13 cellular contexts compared by ENCODE assay signal in genomic region chr9:120937596-120937995, GRCh38. TPM values are rescaled to one million over a fixed set of nuclear protein-coding genes. Genes with fewer than 3 reads are reported as not detected.
A peak's percentile ranks its signal among the peaks of the same experiment; 100 is the strongest.
DNase-seq lines count a peak whose midpoint lies in the region; ATAC-seq and TF ChIP-seq lines count a peak whose summit lies in the region.
"Had no signal": no experiment of that assay in that cellular context is flagged by ENCODE, and none has a peak within 500 bp of the region (broad histone marks: within the 10 kb centered on the region; RNA-seq: fewer than 3 reads in every experiment).

No MANE protein-coding gene starts in this region.

- H3K4me1 ChIP-seq in CD4-positive, alpha-beta memory T cell (ENCODE audit: insufficient read depth, low read length), result peaks cover 47% of the 10 kb centered on the region
- H3K4me1 ChIP-seq in skeletal muscle satellite cell (ENCODE audit: control insufficient read depth, insufficient read depth, low read length), result peaks cover 58% of the 10 kb centered on the region

- H3K9me3 Mint-ChIP-seq in CD4-positive, alpha-beta memory T cell, result no peaks in the 10 kb centered on the region

- in situ Hi-C loops in brain microvascular endothelial cell (cut with HindIII; ENCODE audit: low pct_ligation_motif_present, low sequenced_read_pairs), result no loop called here

- CTCF ChIA-PET in CD4-positive, alpha-beta memory T cell (lab: Charles Lee; ENCODE audit: partially characterized antibody), result interaction anchor here (0.7 to 11.6 kb wide), 22 partner anchors 15 to 239 kb away, joined by 3 to 254 read pairs (median 8); partner anchors contain the start of genes FBXW2, PHF19 and PSMD5

- H3K27ac Mint-ChIP-seq in CD4-positive, alpha-beta memory T cell, result peak overlapping the region; percentile 70 to 96 (median 89)
- peak overlapping the region; percentile 100 for H3K27ac Mint-ChIP-seq in T-helper 17 cell

- H3K27ac ChIP-seq in CD4-positive, alpha-beta memory T cell (ENCODE audit: low read depth, low read length), result peak overlapping the region; percentile 66
- H3K27ac ChIP-seq in brain microvascular endothelial cell, result no peak overlapping the region
- H3K27ac ChIP-seq: SJSA1 had no signal

- ATAC-seq in T-helper 17 cell, result no peak
- ATAC-seq: gastrocnemius medialis had no signal

- no peak for DNase-seq in CD4-positive, alpha-beta memory T cell
- no peak for DNase-seq in T-helper 17 cell
- peak; percentile 97 for DNase-seq in fibroblast of the aortic adventitia (ENCODE audit: low read depth)
- DNase-seq in NCI-H526 treated with DMSO at 0.1 percent for 48 hours (lab: John Stamatoyannopoulos, UW), result no peak
- DNase-seq in SIG-M5 (lab: John Stamatoyannopoulos, UW), result no peak
- DNase-seq in germinal center (ENCODE audit: low spot score), result no peak
- no peak for DNase-seq in brain microvascular endothelial cell
- DNase-seq: gastrocnemius medialis; NCI-H2171 treated with DMSO at 0.1 percent for 48 hours; spleen; stimulated activated naive CD4-positive, alpha-beta T cell treated with Interleukin-2 at 50 U/mL for 16 hours had no signal

- H3K4me2 ChIP-seq in skeletal muscle satellite cell (ENCODE audit: low read length), result peak overlapping the region; percentile 22

- H3K9ac ChIP-seq in skeletal muscle satellite cell (ENCODE audit: low read depth, low read length), result no peak overlapping the region

- no peaks in the 10 kb centered on the region for H3K36me3 ChIP-seq in CD4-positive, alpha-beta memory T cell (ENCODE audit: insufficient read depth, low read length)
- H3K36me3 ChIP-seq in skeletal muscle satellite cell (ENCODE audit: insufficient read depth, low read length) (no peaks in the 10 kb centered on the region), brain microvascular endothelial cell (replicated peaks) (no peaks in the 10 kb centered on the region)
- H3K36me3 ChIP-seq: gastrocnemius medialis, SJSA1, spleen had no signal

- no peak overlapping the region for H3K4me3 ChIP-seq in CD4-positive, alpha-beta memory T cell (ENCODE audit: low read length in 2 of 2)
- H3K4me3 ChIP-seq in fibroblast of the aortic adventitia (ENCODE audit: low read depth, low read length) (no peak overlapping the region), skeletal muscle satellite cell (ENCODE audit: low read length) (no peak overlapping the region), brain microvascular endothelial cell (ENCODE audit: low read depth, low read length) (no peak overlapping the region)
- H3K4me3 ChIP-seq: gastrocnemius medialis, SJSA1, spleen had no signal

- peaks cover 31 to 52% (median 41%) of the 10 kb centered on the region in 4 donors for H3K4me1 Mint-ChIP-seq in CD4-positive, alpha-beta memory T cell
- H3K4me1 Mint-ChIP-seq in T-helper 17 cell, result peaks cover 35% of the 10 kb centered on the region

- H3K9me3 ChIP-seq in CD4-positive, alpha-beta memory T cell (ENCODE audit: control insufficient read depth in 1 of 2, low read length in 2 of 2), result no peaks in the 10 kb centered on the region
- no peaks in the 10 kb centered on the region for H3K9me3 ChIP-seq in T-helper 17 cell (ENCODE audit: control insufficient read depth, low read length, poor library complexity, severe bottlenecking)
- H3K9me3 ChIP-seq in skeletal muscle satellite cell (replicated peaks; ENCODE audit: low read length), result no peaks in the 10 kb centered on the region
- H3K9me3 ChIP-seq: gastrocnemius medialis, SJSA1, spleen had no signal

- TF ChIP-seq CTCF in fibroblast of the aortic adventitia (IDR thresholded peaks at IDR 0.05; ENCODE audit: insufficient read depth, low read length) (peak; percentile 22), brain microvascular endothelial cell (IDR thresholded peaks at IDR 0.05; ENCODE audit: low read depth, low read length, missing control alignments) (no peak)

- H3K27me3 Mint-ChIP-seq in CD4-positive, alpha-beta memory T cell, result no peaks in the 10 kb centered on the region
- no peaks in the 10 kb centered on the region for H3K27me3 Mint-ChIP-seq in T-helper 17 cell

- intact Hi-C loops in CD4-positive, alpha-beta memory T cell (cut with micrococcal nuclease), result loop anchor here (2.0 to 5.0 kb wide), 2 partner anchors 125 to 145 kb away; partner anchors contain the start of gene FBXW2

- H3K36me3 Mint-ChIP-seq in CD4-positive, alpha-beta memory T cell, result no peaks in the 10 kb centered on the region
- peaks cover 5% of the 10 kb centered on the region for H3K36me3 Mint-ChIP-seq in T-helper 17 cell (ENCODE audit: low read depth)

- POLR2A ChIA-PET in CD4-positive, alpha-beta memory T cell (lab: Charles Lee; ENCODE audit: partially characterized antibody), result interaction anchor here (1.0 to 62.9 kb wide), 4 partner anchors 35 to 144 kb away, joined by 4 to 5577 read pairs (median 33); partner anchors contain the start of genes FBXW2, PHF19, PSMD5 and TRAF1

- no peak overlapping the region for H3K4me3 Mint-ChIP-seq in CD4-positive, alpha-beta memory T cell
- no peak overlapping the region for H3K4me3 Mint-ChIP-seq in T-helper 17 cell

- H3K27me3 ChIP-seq in CD4-positive, alpha-beta memory T cell (ENCODE audit: insufficient read depth, low read length), result no peaks in the 10 kb centered on the region
- H3K27me3 ChIP-seq in skeletal muscle satellite cell (ENCODE audit: control insufficient read depth, insufficient read depth, low read length) (no peaks in the 10 kb centered on the region), brain microvascular endothelial cell (replicated peaks) (no peaks in the 10 kb centered on the region)
- H3K27me3 ChIP-seq: gastrocnemius medialis, SJSA1, spleen had no signal

RNA-seq across cellular contexts. Expression of gene TRAF1, which starts 11.0 kb away (rescaled TPM):
- total RNA-seq in CD4-positive, alpha-beta memory T cell, result 100 to 1,000 TPM; 174 to 181 TPM
- polyA plus RNA-seq in CD4-positive, alpha-beta memory T cell, result 10 to 100 TPM in 1 of 2 donors, 1 to 10 TPM in 1; 7.8 to 14.4 TPM
- total RNA-seq in T-helper 17 cell, result 100 to 1,000 TPM; 103 to 118 TPM
- total RNA-seq in fibroblast of the aortic adventitia (ENCODE audit: low replicate concordance), result 1.8 and 8.5 TPM in 2 replicates
- 1.1 and 4.1 TPM in 2 replicates for total RNA-seq in skeletal muscle satellite cell (2012; rRNA removed)

Comparison
In these comparisons a context has a peak if more than half of its experiments do, and no peak if none do; other contexts are left out.
1. RNA of gene TRAF1, which starts 11.0 kb away (total RNA-seq): 174 to 181 TPM in CD4-positive, alpha-beta memory T cell and 103 to 118 TPM in T-helper 17 cell; 1.8 to 8.5 TPM in fibroblast of the aortic adventitia; every median in the first group is over 10 times any median in the second.